Comparison of ENCODE assay signal across 2 cellular contexts in the genomic region with DNA sequence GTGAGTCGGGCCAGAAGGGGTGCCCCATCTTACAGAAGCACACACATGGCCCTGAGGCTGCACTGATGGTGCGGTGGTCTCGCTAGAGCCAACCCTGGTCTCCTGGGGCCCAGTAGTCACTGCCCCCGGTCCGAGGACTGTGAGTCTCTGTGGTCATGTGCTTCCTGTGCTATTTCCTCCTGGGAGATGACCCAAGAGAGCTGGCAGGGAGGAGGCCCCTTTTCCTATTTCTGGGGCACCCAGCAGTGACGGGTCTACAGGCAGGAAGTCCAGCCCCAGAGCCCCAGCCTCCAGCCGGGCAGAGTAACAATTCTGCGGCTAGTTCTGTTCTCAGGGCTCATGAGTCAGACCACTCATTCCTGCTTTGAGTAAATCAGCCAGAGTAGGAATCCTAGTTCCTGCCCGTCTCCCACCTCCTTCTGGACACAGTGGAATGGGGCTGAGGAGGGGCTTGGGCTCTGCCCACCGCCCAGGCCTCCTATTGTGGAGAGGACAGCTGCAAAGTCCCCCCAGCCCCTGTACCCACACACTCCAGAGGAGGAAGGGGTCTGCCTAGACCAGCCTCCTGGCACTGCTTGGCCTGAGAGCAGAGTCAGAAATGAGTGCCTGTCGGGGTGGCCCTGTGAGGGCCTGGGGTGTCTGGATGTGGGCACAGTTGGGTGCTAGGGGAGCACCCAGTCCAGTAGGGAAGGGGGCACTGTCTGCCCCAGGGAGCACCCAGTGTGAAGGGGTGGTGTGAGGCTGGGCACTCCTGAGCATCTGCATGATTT.
A peak's percentile ranks its signal among the peaks of the same experiment; 100 is the strongest.
TF ChIP-seq lines count a peak whose summit lies in the region.

No MANE protein-coding gene starts in this region.

TF ChIP-seq in liver, 16 proteins besides CTCF, POLR2A, EP300 and RAD21 (continued from another document):
- no peak for TF ChIP-seq FOXA2 (IDR thresholded peaks at IDR 0.05)
- TF ChIP-seq, protein P1, sequence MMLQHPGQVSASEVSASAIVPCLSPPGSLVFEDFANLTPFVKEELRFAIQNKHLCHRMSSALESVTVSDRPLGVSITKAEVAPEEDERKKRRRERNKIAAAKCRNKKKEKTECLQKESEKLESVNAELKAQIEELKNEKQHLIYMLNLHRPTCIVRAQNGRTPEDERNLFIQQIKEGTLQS (IDR thresholded peaks at IDR 0.05), result no peak
- TF ChIP-seq NR2F2 (IDR thresholded peaks at IDR 0.05), result peak; percentile 52
- no peak for TF ChIP-seq TAF1 (conservative IDR thresholded peaks at IDR 0.05)
- no peak for TF ChIP-seq FOXA1 (IDR thresholded peaks at IDR 0.05)
- peak in 1 of 2 donors; percentile 19 for TF ChIP-seq GABPA (IDR thresholded peaks at IDR 0.05 in 1 of 2, conservative IDR thresholded peaks at IDR 0.05 in 1 of 2)
- TF ChIP-seq, protein P2, sequence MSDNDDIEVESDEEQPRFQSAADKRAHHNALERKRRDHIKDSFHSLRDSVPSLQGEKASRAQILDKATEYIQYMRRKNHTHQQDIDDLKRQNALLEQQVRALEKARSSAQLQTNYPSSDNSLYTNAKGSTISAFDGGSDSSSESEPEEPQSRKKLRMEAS (IDR thresholded peaks at IDR 0.05), result no peak
- no peak for TF ChIP-seq YY1 (IDR thresholded peaks at IDR 0.05)
- no peak for TF ChIP-seq HNF4A (conservative IDR thresholded peaks at IDR 0.05)
- no peak for TF ChIP-seq JUND (IDR thresholded peaks at IDR 0.05)
- TF ChIP-seq, protein P3, sequence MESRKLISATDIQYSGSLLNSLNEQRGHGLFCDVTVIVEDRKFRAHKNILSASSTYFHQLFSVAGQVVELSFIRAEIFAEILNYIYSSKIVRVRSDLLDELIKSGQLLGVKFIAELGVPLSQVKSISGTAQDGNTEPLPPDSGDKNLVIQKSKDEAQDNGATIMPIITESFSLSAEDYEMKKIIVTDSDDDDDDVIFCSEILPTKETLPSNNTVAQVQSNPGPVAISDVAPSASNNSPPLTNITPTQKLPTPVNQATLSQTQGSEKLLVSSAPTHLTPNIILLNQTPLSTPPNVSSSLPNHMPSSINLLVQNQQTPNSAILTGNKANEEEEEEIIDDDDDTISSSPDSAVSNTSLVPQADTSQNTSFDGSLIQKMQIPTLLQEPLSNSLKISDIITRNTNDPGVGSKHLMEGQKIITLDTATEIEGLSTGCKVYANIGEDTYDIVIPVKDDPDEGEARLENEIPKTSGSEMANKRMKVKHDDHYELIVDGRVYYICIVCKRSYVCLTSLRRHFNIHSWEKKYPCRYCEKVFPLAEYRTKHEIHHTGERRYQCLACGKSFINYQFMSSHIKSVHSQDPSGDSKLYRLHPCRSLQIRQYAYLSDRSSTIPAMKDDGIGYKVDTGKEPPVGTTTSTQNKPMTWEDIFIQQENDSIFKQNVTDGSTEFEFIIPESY (IDR thresholded peaks at IDR 0.05), result no peak
- TF ChIP-seq SP1 (IDR thresholded peaks at IDR 0.05), result peak; percentile 26
- no peak for TF ChIP-seq HNF4G (IDR thresholded peaks at IDR 0.05)
TF ChIP-seq in liver: peak in this region for 5.

TF ChIP-seq in HepG2, 621 proteins besides CTCF, POLR2A, EP300 and RAD21 (continued from another document):
- TF ChIP-seq, protein P4, sequence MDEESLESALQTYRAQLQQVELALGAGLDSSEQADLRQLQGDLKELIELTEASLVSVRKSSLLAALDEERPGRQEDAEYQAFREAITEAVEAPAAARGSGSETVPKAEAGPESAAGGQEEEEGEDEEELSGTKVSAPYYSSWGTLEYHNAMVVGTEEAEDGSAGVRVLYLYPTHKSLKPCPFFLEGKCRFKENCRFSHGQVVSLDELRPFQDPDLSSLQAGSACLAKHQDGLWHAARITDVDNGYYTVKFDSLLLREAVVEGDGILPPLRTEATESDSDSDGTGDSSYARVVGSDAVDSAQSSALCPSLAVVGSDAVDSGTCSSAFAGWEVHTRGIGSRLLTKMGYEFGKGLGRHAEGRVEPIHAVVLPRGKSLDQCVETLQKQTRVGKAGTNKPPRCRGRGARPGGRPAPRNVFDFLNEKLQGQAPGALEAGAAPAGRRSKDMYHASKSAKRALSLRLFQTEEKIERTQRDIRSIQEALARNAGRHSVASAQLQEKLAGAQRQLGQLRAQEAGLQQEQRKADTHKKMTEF (CRISPR knock-in tag; IDR thresholded peaks at IDR 0.05), result no peak
- TF ChIP-seq ZNF562 (CRISPR knock-in tag; IDR thresholded peaks at IDR 0.05; ENCODE audit: borderline replicate concordance) (no peak), ZNF12 (CRISPR knock-in tag; IDR thresholded peaks at IDR 0.05) (no peak), HOXA5 (CRISPR knock-in tag; IDR thresholded peaks at IDR 0.05) (no peak), ZNF644 (CRISPR knock-in tag; IDR thresholded peaks at IDR 0.05; ENCODE audit: low read depth) (no peak), ZNF552 (CRISPR knock-in tag; IDR thresholded peaks at IDR 0.05; ENCODE audit: borderline replicate concordance) (no peak), HCFC1 (IDR thresholded peaks at IDR 0.05; ENCODE audit: low read depth, low read length) (no peak), TOE1 (CRISPR knock-in tag; IDR thresholded peaks at IDR 0.05) (no peak)
TF ChIP-seq in HepG2: peak in this region for 0.
